ENCODE assay signal across 11 cellular contexts in the genomic region with DNA sequence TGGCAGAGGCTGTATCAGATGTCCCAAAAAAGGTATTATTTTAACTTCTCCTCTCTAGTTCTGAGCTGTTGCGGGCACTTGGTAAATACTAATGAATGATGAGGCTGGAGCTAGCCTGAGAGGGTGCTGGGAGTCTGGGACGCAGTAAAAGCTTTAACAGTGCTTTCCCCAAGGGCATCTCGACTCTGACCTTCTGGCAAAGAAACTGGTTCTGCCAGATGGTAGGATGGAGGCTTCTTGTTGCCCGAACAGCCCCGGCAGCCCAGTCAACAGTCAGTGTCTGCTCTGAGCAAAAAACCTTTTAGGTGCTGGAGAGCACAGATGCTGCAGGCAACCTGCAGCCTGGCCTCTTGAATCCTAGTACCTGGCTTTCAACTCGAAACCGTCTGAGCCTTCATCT. TPM values are rescaled to one million over a fixed set of nuclear protein-coding genes. Genes with fewer than 3 reads are reported as not detected.
DNase-seq lines count a peak whose midpoint lies in the region; ATAC-seq, FAIRE-seq and TF ChIP-seq lines count a peak whose summit lies in the region.
"Had no signal": no experiment of that assay in that cellular context is flagged by ENCODE, and none has a peak within 500 bp of the region (broad histone marks: within the 10 kb centered on the region; RNA-seq: fewer than 3 reads in every experiment).

No MANE protein-coding gene starts in this region.

- TF ChIP-seq RAD21 in A549 (conservative IDR thresholded peaks at IDR 0.05 in 1 of 2, IDR thresholded peaks at IDR 0.05 in 1 of 2): no peak

- H3K27me3 ChIP-seq in left lung: no peaks in the 10 kb centered on the region
- H3K27me3 ChIP-seq: brain microvascular endothelial cell had no signal

- WGBS in A549 (ENCODE audit: missing lambda C conversion rate): 68% methylated on average over 7 of the region's 7 CpGs

- peak overlapping the region; percentile 52 to 100 for H3K27ac ChIP-seq in A549
- no peak overlapping the region for H3K27ac ChIP-seq in left lung
- H3K27ac ChIP-seq: brain microvascular endothelial cell had no signal

- H3K4me3 ChIP-seq in A549 (no peak overlapping the region), left lung (no peak overlapping the region)

- no peaks in the 10 kb centered on the region for H3K9me3 Mint-ChIP-seq in activated B cell treated with CpG ODN at 0.5 μM for 24 hours

- ATAC-seq in A549 (no peak), activated B cell treated with CpG ODN at 0.5 μM for 24 hours (ENCODE audit: low read depth) (no peak), left lung (peak; percentile 15), sciatic nerve (no peak)

- no peaks in the 10 kb centered on the region for H3K27me3 Mint-ChIP-seq in activated B cell treated with CpG ODN at 0.5 μM for 24 hours

- TF ChIP-seq CTCF in A549 (IDR thresholded peaks at IDR 0.05) (no peak), activated B cell treated with CpG ODN at 0.5 μM for 24 hours (IDR thresholded peaks at IDR 0.05) (no peak), left lung (IDR thresholded peaks at IDR 0.05) (no peak)

- in situ Hi-C loops in G401 (cut with HindIII; ENCODE audit: low sequenced_read_pairs): no loop called here

- H3K36me3 ChIP-seq in left lung: peaks cover 0 to 5% of the 10 kb centered on the region in 2 donors

- DNase-seq in A549 (ENCODE audit: low read depth in 1 of 2, low spot score in 1 of 2) (no peak), G401 (ENCODE audit: low spot score) (peak; percentile 84), activated B cell treated with CpG ODN at 0.5 μM for 24 hours (no peak), left lung (peak in 1 of 2 donors; percentile 68), ureter (ENCODE audit: low spot score) (no peak), medulla oblongata (ENCODE audit: extremely low spot score) (no peak), NCI-H1048 (lab: John Stamatoyannopoulos, UW) (no peak), sciatic nerve (ENCODE audit: low spot score) (no peak)
- DNase-seq: brain microvascular endothelial cell; stimulated activated CD4-positive, alpha-beta T cell treated with anti-CD3 and anti-CD28 coated beads, Interleukin-15, amount 100 ng/mL, for 24 hours had no signal

- peaks cover 24% of the 10 kb centered on the region for H3K36me3 Mint-ChIP-seq in activated B cell treated with CpG ODN at 0.5 μM for 24 hours (ENCODE audit: low read depth)

- CTCF ChIA-PET in A549 (lab: Yijun Ruan, JAX) (interaction anchor here (1.0 to 1.3 kb wide), 3 partner anchors 41 to 71 kb away, joined by 3 to 6 read pairs (median 4); no protein-coding TSS in a partner anchor), activated B cell treated with CpG ODN at 0.5 μM for 24 hours (lab: Charles Lee) (interaction anchor here (0.8 to 4.2 kb wide), 4 partner anchors 12 to 146 kb away, joined by 3 to 27 read pairs (median 4); no protein-coding TSS in a partner anchor)

- H3K9me3 ChIP-seq in A549: no peaks in the 10 kb centered on the region
- no peaks in the 10 kb centered on the region for H3K9me3 ChIP-seq in left lung

- peak overlapping the region; percentile 46 for H3K4me3 Mint-ChIP-seq in activated B cell treated with CpG ODN at 0.5 μM for 24 hours

- H3K27ac Mint-ChIP-seq in activated B cell treated with CpG ODN at 0.5 μM for 24 hours: peak overlapping the region; percentile 80

- FAIRE-seq in A549 (lab: Jason Lieb, UNC): no peak

- H3K4me1 ChIP-seq in A549 (peaks cover 44% of the 10 kb centered on the region), left lung (peaks cover 11 to 34% of the 10 kb centered on the region in 2 donors)

- no peak for TF ChIP-seq EP300 in A549 (IDR thresholded peaks at IDR 0.05)

- peaks cover 73% of the 10 kb centered on the region for H3K4me1 Mint-ChIP-seq in activated B cell treated with CpG ODN at 0.5 μM for 24 hours

- H3K4me2 ChIP-seq in A549: no peak overlapping the region

- POLR2A ChIA-PET in A549 (lab: Yijun Ruan, JAX) (no interaction called here), activated B cell treated with CpG ODN at 0.5 μM for 24 hours (lab: Charles Lee) (interaction anchor here (0.5 to 4.6 kb wide), 14 partner anchors 10 to 234 kb away, joined by 3 to 73 read pairs (median 4); a partner anchor contains a TSS)

- TF ChIP-seq POLR2A in A549 (IDR thresholded peaks at IDR 0.05; ENCODE audit: low read length): no peak

- intact Hi-C loops in activated B cell treated with CpG ODN at 0.5 μM for 24 hours (cut with micrococcal nuclease): loop anchor here (5.0 to 10.0 kb wide), 2 partner anchors 70 to 438 kb away; no protein-coding TSS in a partner anchor
- intact Hi-C loops in left lung (cut with DNase I): no loop called here
- intact Hi-C loops in sciatic nerve (cut with DNase I): loop anchor here (5.0 kb wide), 1 partner anchor 70 kb away; no protein-coding TSS in a partner anchor

TF ChIP-seq in A549, 52 proteins besides CTCF, POLR2A, EP300 and RAD21:
- TF ChIP-seq HOXB13 (CRISPR knock-in tag; IDR thresholded peaks at IDR 0.05; ENCODE audit: low read depth) (no peak), POLR2AphosphoS2 (conservative IDR thresholded peaks at IDR 0.05; ENCODE audit: low read length) (no peak)
- TF ChIP-seq, protein P1, sequence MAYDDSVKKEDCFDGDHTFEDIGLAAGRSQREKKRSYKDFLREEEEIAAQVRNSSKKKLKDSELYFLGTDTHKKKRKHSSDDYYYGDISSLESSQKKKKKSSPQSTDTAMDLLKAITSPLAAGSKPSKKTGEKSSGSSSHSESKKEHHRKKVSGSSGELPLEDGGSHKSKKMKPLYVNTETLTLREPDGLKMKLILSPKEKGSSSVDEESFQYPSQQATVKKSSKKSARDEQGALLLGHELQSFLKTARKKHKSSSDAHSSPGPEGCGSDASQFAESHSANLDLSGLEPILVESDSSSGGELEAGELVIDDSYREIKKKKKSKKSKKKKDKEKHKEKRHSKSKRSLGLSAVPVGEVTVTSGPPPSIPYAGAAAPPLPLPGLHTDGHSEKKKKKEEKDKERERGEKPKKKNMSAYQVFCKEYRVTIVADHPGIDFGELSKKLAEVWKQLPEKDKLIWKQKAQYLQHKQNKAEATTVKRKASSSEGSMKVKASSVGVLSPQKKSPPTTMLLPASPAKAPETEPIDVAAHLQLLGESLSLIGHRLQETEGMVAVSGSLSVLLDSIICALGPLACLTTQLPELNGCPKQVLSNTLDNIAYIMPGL (CRISPR knock-in tag; IDR thresholded peaks at IDR 0.05; ENCODE audit: borderline replicate concordance): no peak

RNA-seq across cellular contexts. Expression of a gene that starts 2.5 kb away (rescaled TPM):
- polyA plus RNA-seq in A549 (2011; rRNA removed) (38.1 and 106 TPM in 2 replicates), A549 (2017; fragmentation: RNase III; extraction: RNeasy Plus Mini Kit Qiagen cat#74134 plus additional on column Dnase treatment) (34.4 to 37.5 TPM (median 36.1 TPM) in 3 replicates)
- polyA plus RNA-seq in A549 (2012; cell fraction: cytosol; rRNA removed): 16.8 and 21.2 TPM in 2 replicates
- polyA plus RNA-seq in A549 (2012; cell fraction: nucleus; rRNA removed): 12.3 and 16.1 TPM in 2 replicates
- 41.1 and 125 TPM in 2 replicates for polyA minus RNA-seq in A549 (2011; rRNA and poly(A)+ RNA removed)
- total RNA-seq in G401 (2014; rRNA removed; shearing (Covaris generic)): 115 and 174 TPM in 2 replicates
- total RNA-seq in activated B cell treated with CpG ODN at 0.5 μM for 24 hours (175 and 184 TPM in 2 replicates), left lung (100 to 1,000 TPM in 1 of 2 donors, 10 to 100 TPM in 1; 79.0 to 105 TPM), ureter (101 TPM), sciatic nerve (84.2 TPM)

RNA-seq across cellular contexts. Expression of a gene that starts 23.0 kb away (rescaled TPM):
- 119 and 180 TPM in 2 replicates for polyA plus RNA-seq in A549 (2011; rRNA removed)
- 79.7 and 102 TPM in 2 replicates for polyA plus RNA-seq in A549 (2012; cell fraction: cytosol; rRNA removed)
- polyA plus RNA-seq in A549 (2012; cell fraction: nucleus; rRNA removed): 74.1 and 125 TPM in 2 replicates
- polyA plus RNA-seq in A549 (2017; fragmentation: RNase III; extraction: RNeasy Plus Mini Kit Qiagen cat#74134 plus additional on column Dnase treatment): 140 to 141 TPM (median 141 TPM) in 3 replicates
- 52.7 and 59.3 TPM in 2 replicates for polyA minus RNA-seq in A549 (2011; rRNA and poly(A)+ RNA removed)
- total RNA-seq in G401 (2014; rRNA removed; shearing (Covaris generic)): 49.6 and 63.2 TPM in 2 replicates
- 168 and 192 TPM in 2 replicates for total RNA-seq in activated B cell treated with CpG ODN at 0.5 μM for 24 hours
- total RNA-seq in left lung: 100 to 1,000 TPM in 1 of 2 donors, 10 to 100 TPM in 1; 84.9 to 102 TPM
- 126 TPM for total RNA-seq in ureter
- 92.1 TPM for total RNA-seq in sciatic nerve

RNA-seq across cellular contexts. Expression of a gene that starts 43.9 kb away (rescaled TPM):
- polyA plus RNA-seq in A549 (2011; rRNA removed) (not detected in 2 replicates), A549 (2017; fragmentation: RNase III; extraction: RNeasy Plus Mini Kit Qiagen cat#74134 plus additional on column Dnase treatment) (not detected in 3 replicates)
- not detected in 2 replicates for polyA plus RNA-seq in A549 (2012; cell fraction: cytosol; rRNA removed)
- not detected in 2 replicates for polyA plus RNA-seq in A549 (2012; cell fraction: nucleus; rRNA removed)
- not detected in 2 replicates for polyA minus RNA-seq in A549 (2011; rRNA and poly(A)+ RNA removed)
- total RNA-seq in G401 (2014; rRNA removed; shearing (Covaris generic)): not detected in 2 replicates
- total RNA-seq in activated B cell treated with CpG ODN at 0.5 μM for 24 hours (44.5 and 51.0 TPM in 2 replicates), left lung (under 1 TPM; 0.05 to 0.06 TPM), ureter (not detected), sciatic nerve (0.09 TPM)
- total RNA-seq: Daoy had no signal

Comparison
In these comparisons a context has a peak if more than half of its experiments do, and no peak if none do; other contexts are left out.
1. H3K27ac ChIP-seq: peak in A549 (2 of 2); none in left lung (0 of 2).
2. RNA of a gene that starts 43.9 kb away (total RNA-seq): 44.5 to 51.0 TPM in activated B cell treated with CpG ODN at 0.5 μM for 24 hours; 0.09 TPM in sciatic nerve (single experiment), 0.05 to 0.06 TPM in left lung, not detected in ureter (single experiment) and not detected in G401; every median in the first group is over 10 times any median in the second.
3. intact Hi-C loops: an anchor here in activated B cell treated with CpG ODN at 0.5 μM for 24 hours (5.0 to 10.0 kb wide) and sciatic nerve (5.0 kb wide); none called in left lung.